Comparison of ENCODE assay signal across 26 cellular contexts in genomic region chr19:16403151-16403977, GRCh38.
DNase-seq lines count a peak whose midpoint lies in the region; ATAC-seq and TF ChIP-seq lines count a peak whose summit lies in the region.
"Had no signal": no experiment of that assay in that cellular context is flagged by ENCODE, and none has a peak within 500 bp of the region (broad histone marks: within the 10 kb centered on the region; RNA-seq: fewer than 3 reads in every experiment).

No MANE protein-coding gene starts in this region.

- H3K27ac Mint-ChIP-seq in IgD-negative memory B cell = peak overlapping the region; percentile 10 to 42 (median 19)
- peak overlapping the region; percentile 75 for H3K27ac Mint-ChIP-seq in nephron progenitor cell
- H3K27ac Mint-ChIP-seq: activated CD4-positive, alpha-beta memory T cell treated with anti-CD3 and anti-CD28 coated beads for 36 hours; activated naive CD8-positive, alpha-beta T cell; activated T-helper 2 cell treated with anti-CD3 and anti-CD28 coated beads, Interferon-gamma antibody, Interleukin-2, Interleukin-4, amounts not matched to agents 10 μg/mL and 5 μg/mL and 100 μg/mL, durations not matched to agents 14 hours and 24 hours and 36 hours; mesothelial cell of epicardium; natural killer cell had no signal

- H3K36me3 ChIP-seq in tibial nerve = peaks cover 0 to 94% (median 15%) of the 10 kb centered on the region in 3 donors

- intact Hi-C loops in Right ventricle myocardium superior (cut with DNase I) = no loop called here

- peaks cover 0 to 43% (median 7%) of the 10 kb centered on the region in 4 donors for H3K4me1 ChIP-seq in tibial nerve
- H3K4me1 ChIP-seq: HAP-1, parathyroid adenoma had no signal

- H3K36me3 Mint-ChIP-seq in IgD-negative memory B cell (peaks cover 16% of the 10 kb centered on the region), nephron progenitor cell (ENCODE audit: low read depth) (peaks cover 61% of the 10 kb centered on the region)

- DNase-seq in Right ventricle myocardium superior = peak; percentile 70
- DNase-seq in nephron progenitor cell = no peak
- peak; percentile 68 to 81 for DNase-seq in tibial nerve (ENCODE audit: low spot score in 2 of 2)
- no peak for DNase-seq in NCI-H187 (lab: John Stamatoyannopoulos, UW)
- no peak for DNase-seq in NCI-H146 (lab: John Stamatoyannopoulos, UW)
- DNase-seq in SIG-M5 treated with dmso at 0.1 percent for 504 hours (lab: John Stamatoyannopoulos, UW; ENCODE audit: unreplicated experiment) = no peak
- DNase-seq: ACHN; activated CD4-positive, alpha-beta memory T cell treated with anti-CD3 and anti-CD28 coated beads for 36 hours; activated CD8-positive, alpha-beta memory T cell treated with anti-CD3 and anti-CD28 coated beads, Interleukin-2, amount 50 U/mL, for 48 hours; central memory CD4-positive, alpha-beta T cell; left cardiac atrium; natural killer cell; NCI-H1105 treated with DMSO at 0.1 percent for 48 hours; NCI-H2081 treated with DMSO at 0.1 percent for 48 hours; NCI-H82; stimulated activated naive CD8-positive, alpha-beta T cell treated with anti-CD3 and anti-CD28 coated beads, Interleukin-15, amount 100 ng/mL, for 72 hours; WERI-Rb-1 had no signal

- H3K9me3 ChIP-seq in tibial nerve = peaks cover 0 to 7% (median 0%) of the 10 kb centered on the region in 4 donors
- H3K9me3 ChIP-seq: ascending aorta, BLaER1, HAP-1 had no signal

- H3K27ac ChIP-seq in tibial nerve = peak overlapping the region; percentile 51 to 85 (median 68)
- H3K27ac ChIP-seq: BLaER1, parathyroid adenoma, WERI-Rb-1 had no signal

- H3K9me3 Mint-ChIP-seq in IgD-negative memory B cell = no peaks in the 10 kb centered on the region
- H3K9me3 Mint-ChIP-seq in nephron progenitor cell = peaks cover 4% of the 10 kb centered on the region
- H3K9me3 Mint-ChIP-seq: activated CD4-positive, alpha-beta memory T cell treated with anti-CD3 and anti-CD28 coated beads for 36 hours; activated T-helper 2 cell treated with anti-CD3 and anti-CD28 coated beads, Interferon-gamma antibody, Interleukin-2, Interleukin-4, amounts not matched to agents 10 μg/mL and 5 μg/mL and 100 μg/mL, durations not matched to agents 14 hours and 24 hours and 36 hours; mesothelial cell of epicardium; natural killer cell; stimulated activated naive CD8-positive, alpha-beta T cell treated with anti-CD3 and anti-CD28 coated beads, Interleukin-15, amount 100 ng/mL, for 72 hours had no signal

- TF ChIP-seq EP300 in tibial nerve (IDR thresholded peaks at IDR 0.05) = peak in 1 of 2 donors; percentile 69

- WGBS in tibial nerve, 2 donors = 78% methylated on average over 21 to 22 of the region's 22 CpGs

- no peaks in the 10 kb centered on the region for H3K27me3 Mint-ChIP-seq in IgD-negative memory B cell
- no peaks in the 10 kb centered on the region for H3K27me3 Mint-ChIP-seq in nephron progenitor cell (ENCODE audit: low read depth, poor library complexity)
- H3K27me3 Mint-ChIP-seq: activated CD4-positive, alpha-beta memory T cell treated with anti-CD3 and anti-CD28 coated beads for 36 hours; activated naive CD8-positive, alpha-beta T cell; stimulated activated naive CD8-positive, alpha-beta T cell treated with anti-CD3 and anti-CD28 coated beads, Interleukin-15, amount 100 ng/mL, for 72 hours had no signal

- TF ChIP-seq CTCF in nephron progenitor cell (IDR thresholded peaks at IDR 0.05) (no peak), tibial nerve (IDR thresholded peaks at IDR 0.05) (no peak)

- no peaks in the 10 kb centered on the region for H3K27me3 ChIP-seq in tibial nerve
- H3K27me3 ChIP-seq: ascending aorta, BLaER1 had no signal

- TF ChIP-seq POLR2A in tibial nerve (IDR thresholded peaks at IDR 0.05) = no peak

- H3K4me3 ChIP-seq in tibial nerve = no peak overlapping the region
- H3K4me3 ChIP-seq: ascending aorta, BLaER1, HAP-1 had no signal

- ATAC-seq in Right ventricle myocardium superior (ENCODE audit: poor library complexity) (peak; percentile 50), HG03025 (IDR thresholded peaks at IDR 0.05; ENCODE audit: low FRiP score, unreplicated experiment) (no peak)
- ATAC-seq: natural killer cell; stimulated activated naive CD8-positive, alpha-beta T cell treated with anti-CD3 and anti-CD28 coated beads, Interleukin-15, amount 100 ng/mL, for 72 hours had no signal

- H3K4me3 Mint-ChIP-seq in IgD-negative memory B cell (peak overlapping the region in 2 of 4 donors; percentile 22 to 52), nephron progenitor cell (no peak overlapping the region)
- H3K4me3 Mint-ChIP-seq: activated CD4-positive, alpha-beta memory T cell treated with anti-CD3 and anti-CD28 coated beads for 36 hours; activated naive CD8-positive, alpha-beta T cell; mesothelial cell of epicardium; natural killer cell; stimulated activated naive CD8-positive, alpha-beta T cell treated with anti-CD3 and anti-CD28 coated beads, Interleukin-15, amount 100 ng/mL, for 72 hours had no signal

- H3K4me1 Mint-ChIP-seq in IgD-negative memory B cell (peaks cover 27 to 34% (median 32%) of the 10 kb centered on the region in 3 donors), nephron progenitor cell (no peaks in the 10 kb centered on the region)
- H3K4me1 Mint-ChIP-seq: mesothelial cell of epicardium, natural killer cell had no signal

Comparison
In these comparisons a context has a peak if more than half of its experiments do, and no peak if none do; other contexts are left out.
1. DNase-seq: peak in Right ventricle myocardium superior (single experiment) and tibial nerve (2 of 2); none in nephron progenitor cell (single experiment), NCI-H187 (0 of 2), NCI-H146 (single experiment) and SIG-M5 treated with dmso at 0.1 percent for 504 hours (single experiment).